Comparison of ENCODE assay signal across 11 cellular contexts in the genomic region with DNA sequence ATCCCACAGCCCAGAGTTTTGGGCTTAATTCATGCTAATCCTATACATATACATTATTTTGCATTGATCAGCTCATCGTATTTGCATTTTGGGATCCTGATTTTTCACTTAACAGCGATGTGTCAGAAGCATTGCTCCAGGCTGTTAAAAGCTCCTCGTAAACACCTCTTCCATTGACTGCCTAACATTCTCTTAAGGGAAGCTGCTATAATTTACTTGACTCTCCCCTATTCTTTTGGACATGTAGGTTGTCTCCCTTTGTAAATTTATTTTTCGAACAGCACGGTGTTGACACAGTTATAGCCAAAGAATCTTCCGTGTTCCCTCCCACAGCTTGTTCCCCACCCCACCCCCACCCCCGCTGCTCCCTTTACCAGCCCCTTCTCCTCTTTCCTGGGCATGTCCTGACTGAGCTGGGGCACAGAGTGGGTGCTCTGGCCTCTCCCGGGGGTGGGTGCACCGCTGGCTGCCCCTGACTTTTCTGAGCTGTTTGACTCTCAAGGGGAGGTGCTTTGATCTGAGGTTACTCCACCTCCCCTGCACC. TPM values are rescaled to one million over a fixed set of nuclear protein-coding genes. Genes with fewer than 3 reads are reported as not detected.
DNase-seq lines count a peak whose midpoint lies in the region; ATAC-seq, FAIRE-seq and TF ChIP-seq lines count a peak whose summit lies in the region.
"Had no signal": no experiment of that assay in that cellular context is flagged by ENCODE, and none has a peak within 500 bp of the region (broad histone marks: within the 10 kb centered on the region; RNA-seq: fewer than 3 reads in every experiment).

No MANE protein-coding gene starts in this region.

- DNase-seq in AG04450 (ENCODE audit: low read depth, low spot score) (no peak), caudate nucleus (lab: John Stamatoyannopoulos, UW) (no peak), GM19239 (ENCODE audit: insufficient read length, low spot score) (no peak), MV-4-11 (lab: John Stamatoyannopoulos, UW) (no peak)
- no peak for DNase-seq in stimulated activated CD4-positive, alpha-beta T cell treated with anti-CD3 and anti-CD28 coated beads, Interleukin-4, amount 100 ng/mL, for 4 hours
- DNase-seq: activated effector memory CD4-positive, alpha-beta T cell treated with anti-CD3 and anti-CD28 coated beads, Interleukin-2, amount 50 U/mL, for 16 hours; NCI-H2029 treated with DMSO at 0.1 percent for 48 hours had no signal

- peaks cover 0 to 36% of the 10 kb centered on the region in 2 experiments; a peak in 1 of 3 replicates for H3K36me3 ChIP-seq in HEK293 (ENCODE audit: control insufficient read depth in 2 of 2, insufficient read depth in 1 of 2, low read length in 2 of 2)

- POLR2A ChIA-PET in AG04450 (lab: Yijun Ruan, JAX), result no interaction called here
- POLR2A ChIA-PET in HEK293 (lab: Yijun Ruan, JAX), result interaction anchor here (0.6 to 2.1 kb wide), 2 partner anchors 16 to 390 kb away, joined by 5 to 6 read pairs; no protein-coding TSS in a partner anchor

- peak overlapping the region in 2 of 3 experiments; percentile 29 to 35 for H3K27ac Mint-ChIP-seq in nephron

- H3K27ac ChIP-seq in AG04450 (ENCODE audit: low read depth, low read length) (peak overlapping the region; percentile 94), HEK293 (ENCODE audit: extremely low read depth, low read depth, low read length) (no peak overlapping the region), caudate nucleus (ENCODE audit: low read depth, low read length) (peak overlapping the region; percentile 97)
- H3K27ac ChIP-seq: neutrophil had no signal

- H3K4me3 ChIP-seq in AG04450 (ENCODE audit: low read depth, low read length), result no peak overlapping the region
- H3K4me3 ChIP-seq in HEK293 (ENCODE audit: low read depth, low read length), result no peak overlapping the region

- no peaks in the 10 kb centered on the region for H3K36me3 Mint-ChIP-seq in nephron (ENCODE audit: low read depth)

- CTCF ChIA-PET in AG04450 (lab: Charles Lee), result interaction anchor here (0.9 to 1.4 kb wide), 4 partner anchors 16 to 79 kb away, joined by 3 to 4 read pairs (median 4); no protein-coding TSS in a partner anchor
- CTCF ChIA-PET in HEK293 (lab: Yijun Ruan, JAX), result interaction anchor here (0.6 kb wide), 1 partner anchor 18 kb away, joined by 3 read pairs; no protein-coding TSS in a partner anchor

- peaks cover 47% of the 10 kb centered on the region for H3K4me1 Mint-ChIP-seq in nephron

- H3K27me3 Mint-ChIP-seq in nephron (ENCODE audit: low read depth), result peaks cover 18% of the 10 kb centered on the region

- ATAC-seq in HG03196 (IDR thresholded peaks at IDR 0.05; ENCODE audit: unreplicated experiment), result no peak

- FAIRE-seq in GM19239 (lab: Jason Lieb, UNC), result no peak

- TF ChIP-seq CTCF in AG04450 (IDR thresholded peaks at IDR 0.05; ENCODE audit: low read depth, low read length), result no peak
- no peak for TF ChIP-seq CTCF in HEK293 (tag by site-specific recombination; IDR thresholded peaks at IDR 0.05)
- TF ChIP-seq CTCF in nephron (IDR thresholded peaks at IDR 0.05; ENCODE audit: unreplicated experiment in 3 of 3), result no peak

- H3K9me3 ChIP-seq in AG04450 (ENCODE audit: control insufficient read depth, insufficient read depth, low read length), result no peaks in the 10 kb centered on the region; the same call in 1 of the 2 replicates
- no peaks in the 10 kb centered on the region for H3K9me3 ChIP-seq in HEK293 (ENCODE audit: control insufficient read depth, insufficient read depth, low read depth, low read length)
- H3K9me3 ChIP-seq: neutrophil had no signal

- peaks cover 5% of the 10 kb centered on the region for H3K4me1 ChIP-seq in HEK293 (ENCODE audit: control insufficient read depth, insufficient read depth, low read length)

- peak overlapping the region in 1 of 3 experiments; percentile 24 for H3K4me3 Mint-ChIP-seq in nephron

- H3K9me3 Mint-ChIP-seq in nephron, result no peaks in the 10 kb centered on the region

- no peaks in the 10 kb centered on the region for H3K27me3 ChIP-seq in AG04450 (ENCODE audit: control insufficient read depth, insufficient read depth, low read length)
- H3K27me3 ChIP-seq: neutrophil had no signal

TF ChIP-seq in HEK293, 187 proteins besides CTCF, POLR2A, EP300 and RAD21:
- TF ChIP-seq, protein P1, sequence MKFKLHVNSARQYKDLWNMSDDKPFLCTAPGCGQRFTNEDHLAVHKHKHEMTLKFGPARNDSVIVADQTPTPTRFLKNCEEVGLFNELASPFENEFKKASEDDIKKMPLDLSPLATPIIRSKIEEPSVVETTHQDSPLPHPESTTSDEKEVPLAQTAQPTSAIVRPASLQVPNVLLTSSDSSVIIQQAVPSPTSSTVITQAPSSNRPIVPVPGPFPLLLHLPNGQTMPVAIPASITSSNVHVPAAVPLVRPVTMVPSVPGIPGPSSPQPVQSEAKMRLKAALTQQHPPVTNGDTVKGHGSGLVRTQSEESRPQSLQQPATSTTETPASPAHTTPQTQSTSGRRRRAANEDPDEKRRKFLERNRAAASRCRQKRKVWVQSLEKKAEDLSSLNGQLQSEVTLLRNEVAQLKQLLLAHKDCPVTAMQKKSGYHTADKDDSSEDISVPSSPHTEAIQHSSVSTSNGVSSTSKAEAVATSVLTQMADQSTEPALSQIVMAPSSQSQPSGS (tag by site-specific recombination; IDR thresholded peaks at IDR 0.05; ENCODE audit: low read depth), result no peak
- peak; percentile 72 for TF ChIP-seq ZFHX2 (tag by site-specific recombination; conservative IDR thresholded peaks at IDR 0.05)
- peak; percentile 70 for TF ChIP-seq EGR2 (tag by site-specific recombination; IDR thresholded peaks at IDR 0.05; ENCODE audit: low read depth)
- TF ChIP-seq ZNF341 (tag by site-specific recombination; IDR thresholded peaks at IDR 0.05; ENCODE audit: low read depth), result peak; percentile 27; the same call in 1 of the 2 replicates
- no peak for TF ChIP-seq ZNF571 (tag by site-specific recombination; IDR thresholded peaks at IDR 0.05)
- 0 out of 2 replicates have a peak, but pooled peaks have one; percentile 45 for TF ChIP-seq SP7 (tag by site-specific recombination; IDR thresholded peaks at IDR 0.05)

RNA-seq across cellular contexts. Expression of a gene that starts 22.9 kb away (rescaled TPM):
- polyA plus RNA-seq in AG04450 (2011; rRNA removed), result 12.4 and 12.6 TPM in 2 replicates
- polyA minus RNA-seq in AG04450 (2011; rRNA and poly(A)+ RNA removed), result 11.1 and 12.7 TPM in 2 replicates

RNA-seq across cellular contexts. Expression of a gene that starts 50.3 kb away (rescaled TPM):
- polyA plus RNA-seq in AG04450 (2011; rRNA removed), result 16.9 TPM in 2 replicates
- polyA minus RNA-seq in AG04450 (2011; rRNA and poly(A)+ RNA removed), result 12.7 and 17.1 TPM in 2 replicates
